In genomic region chr12:122527478-122527944, GRCh38 we compare ENCODE assay signal across 8 cellular contexts. TPM values are rescaled to one million over a fixed set of nuclear protein-coding genes. Genes with fewer than 3 reads are reported as not detected.
DNase-seq lines count a peak whose midpoint lies in the region; ATAC-seq lines count a peak whose summit lies in the region.

No MANE protein-coding gene starts in this region.

- peak overlapping the region; percentile 99 for H3K27ac ChIP-seq in skeletal muscle tissue (ENCODE audit: low read depth, low read length)

- no peak for ATAC-seq in GM19467 (IDR thresholded peaks at IDR 0.05; ENCODE audit: unreplicated experiment)

- no peaks in the 10 kb centered on the region for H3K36me3 ChIP-seq in skeletal muscle tissue (ENCODE audit: control insufficient read depth in 3 of 3, insufficient read depth in 3 of 3, low read length in 3 of 3)

- H3K9me3 ChIP-seq in skeletal muscle tissue (ENCODE audit: control insufficient read depth in 3 of 3, low read length in 3 of 3): no peaks in the 10 kb centered on the region

- intact Hi-C loops in activated CD4-positive, alpha-beta T cell treated with anti-CD3 and anti-CD28 coated beads, Interleukin-2, amount 10 ng/mL, durations not matched to agents 24 days and 14 days (cut with micrococcal nuclease): loop anchor here (1.0 to 10.0 kb wide), 8 partner anchors 26 to 927 kb away; partner anchors contain the start of genes DIABLO, OGFOD2, SBNO1 and SNRNP35
- intact Hi-C loops in head of caudate nucleus (cut with DNase I): loop anchor here (2.0 to 5.0 kb wide), 2 partner anchors 27 to 225 kb away; partner anchors contain the start of genes DENR and ZCCHC8

- no peaks in the 10 kb centered on the region for H3K9me3 Mint-ChIP-seq in activated CD4-positive, alpha-beta T cell treated with anti-CD3 and anti-CD28 coated beads, Interleukin-2, amount 10 ng/mL, durations not matched to agents 24 days and 14 days

- peak overlapping the region; percentile 86 to 91 (median 87) for H3K4me3 ChIP-seq in skeletal muscle tissue (ENCODE audit: low read length in 3 of 3)

- peaks cover 30% of the 10 kb centered on the region for H3K4me1 Mint-ChIP-seq in activated CD4-positive, alpha-beta T cell treated with anti-CD3 and anti-CD28 coated beads, Interleukin-2, amount 10 ng/mL, durations not matched to agents 24 days and 14 days

- peaks cover 41% of the 10 kb centered on the region for H3K36me3 Mint-ChIP-seq in activated CD4-positive, alpha-beta T cell treated with anti-CD3 and anti-CD28 coated beads, Interleukin-2, amount 10 ng/mL, durations not matched to agents 24 days and 14 days (ENCODE audit: low read depth)

- no peaks in the 10 kb centered on the region for H3K27me3 ChIP-seq in skeletal muscle tissue (ENCODE audit: control insufficient read depth in 3 of 3, insufficient read depth in 3 of 3, low read length in 3 of 3)

- H3K9ac ChIP-seq in skeletal muscle tissue (ENCODE audit: low read depth in 1 of 3, low read length in 3 of 3): peak overlapping the region; percentile 36 to 80 (median 65)

- no peaks in the 10 kb centered on the region for H3K27me3 Mint-ChIP-seq in activated CD4-positive, alpha-beta T cell treated with anti-CD3 and anti-CD28 coated beads, Interleukin-2, amount 10 ng/mL, durations not matched to agents 24 days and 14 days

- H3K27ac Mint-ChIP-seq in activated CD4-positive, alpha-beta T cell treated with anti-CD3 and anti-CD28 coated beads, Interleukin-2, amount 10 ng/mL, durations not matched to agents 24 days and 14 days: no peak overlapping the region

- peaks cover 29 to 32% (median 31%) of the 10 kb centered on the region in 3 donors for H3K4me1 ChIP-seq in skeletal muscle tissue (ENCODE audit: control insufficient read depth in 3 of 3, insufficient read depth in 3 of 3, low read length in 3 of 3)

- H3K4me3 Mint-ChIP-seq in activated CD4-positive, alpha-beta T cell treated with anti-CD3 and anti-CD28 coated beads, Interleukin-2, amount 10 ng/mL, durations not matched to agents 24 days and 14 days: no peak overlapping the region

- DNase-seq in EH (ENCODE audit: low read depth): peak; percentile 39
- DNase-seq in Kasumi-1 (lab: John Stamatoyannopoulos, UW): peak; percentile 47 to 63
- DNase-seq in activated CD4-positive, alpha-beta T cell treated with anti-CD3 and anti-CD28 coated beads, Interleukin-2, amount 10 ng/mL, durations not matched to agents 24 days and 14 days: peak; percentile 84
- DNase-seq in head of caudate nucleus: peak in 37 of 42 donors; percentile 6 to 71 (median 41)
- no peak for DNase-seq in cerebellar cortex (ENCODE audit: low spot score)
- no peak for DNase-seq in 8988T

RNA-seq across cellular contexts. Expression of gene KNTC1, which starts 0.5 kb away (rescaled TPM):
- 128 and 129 TPM in 2 replicates for total RNA-seq in activated CD4-positive, alpha-beta T cell treated with anti-CD3 and anti-CD28 coated beads, Interleukin-2, amount 10 ng/mL, durations not matched to agents 24 days and 14 days
- total RNA-seq in skeletal muscle tissue: 18.8 TPM

RNA-seq across cellular contexts. Expression of gene RSRC2, which starts 0.8 kb away (rescaled TPM):
- total RNA-seq in activated CD4-positive, alpha-beta T cell treated with anti-CD3 and anti-CD28 coated beads, Interleukin-2, amount 10 ng/mL, durations not matched to agents 24 days and 14 days: 99.7 and 101 TPM in 2 replicates
- 37.1 TPM for total RNA-seq in skeletal muscle tissue

RNA-seq across cellular contexts. Expression of gene ZCCHC8, which starts 26.8 kb away (rescaled TPM):
- total RNA-seq in activated CD4-positive, alpha-beta T cell treated with anti-CD3 and anti-CD28 coated beads, Interleukin-2, amount 10 ng/mL, durations not matched to agents 24 days and 14 days: 41.4 and 41.9 TPM in 2 replicates
- 23.5 TPM for total RNA-seq in skeletal muscle tissue

Comparison
In these comparisons a context has a peak if more than half of its experiments do, and no peak if none do; other contexts are left out.
1. DNase-seq: peak in EH (single experiment), Kasumi-1 (2 of 2), activated CD4-positive, alpha-beta T cell treated with anti-CD3 and anti-CD28 coated beads, Interleukin-2, amount 10 ng/mL, durations not matched to agents 24 days and 14 days (single experiment) and head of caudate nucleus (37 of 42); none in cerebellar cortex (single experiment) and 8988T (single experiment).